Comparison of ENCODE assay signal across 1 cellular context in genomic region chr10:12264204-12264908, GRCh38.
A peak's percentile ranks its signal among the peaks of the same experiment; 100 is the strongest.
TF ChIP-seq lines count a peak whose summit lies in the region.

No MANE protein-coding gene starts in this region.

TF ChIP-seq in K562, 482 proteins besides CTCF, POLR2A, EP300 and RAD21 (continued from another document and continues in another):
- TF ChIP-seq MGA (IDR thresholded peaks at IDR 0.05) = peak; percentile 60
- TF ChIP-seq, protein P1, sequence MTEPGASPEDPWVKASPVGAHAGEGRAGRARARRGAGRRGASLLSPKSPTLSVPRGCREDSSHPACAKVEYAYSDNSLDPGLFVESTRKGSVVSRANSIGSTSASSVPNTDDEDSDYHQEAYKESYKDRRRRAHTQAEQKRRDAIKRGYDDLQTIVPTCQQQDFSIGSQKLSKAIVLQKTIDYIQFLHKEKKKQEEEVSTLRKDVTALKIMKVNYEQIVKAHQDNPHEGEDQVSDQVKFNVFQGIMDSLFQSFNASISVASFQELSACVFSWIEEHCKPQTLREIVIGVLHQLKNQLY (CRISPR knock-in tag; conservative IDR thresholded peaks at IDR 0.05) = no peak
- TF ChIP-seq ZNF24 (IDR thresholded peaks at IDR 0.05) = no peak
- peak; percentile 72 for TF ChIP-seq MYC (IDR thresholded peaks at IDR 0.05; ENCODE audit: low read depth, low read length)
- TF ChIP-seq MYC (CRISPR knock-in tag; IDR thresholded peaks at IDR 0.05; ENCODE audit: borderline replicate concordance, low read depth) = no peak
- no peak for TF ChIP-seq ZNF239 (CRISPR knock-in tag; IDR thresholded peaks at IDR 0.05)
- TF ChIP-seq SMC3 (conservative IDR thresholded peaks at IDR 0.05; ENCODE audit: insufficient read depth, low read depth, low read length) = peak; percentile 80
- TF ChIP-seq, protein P2, sequence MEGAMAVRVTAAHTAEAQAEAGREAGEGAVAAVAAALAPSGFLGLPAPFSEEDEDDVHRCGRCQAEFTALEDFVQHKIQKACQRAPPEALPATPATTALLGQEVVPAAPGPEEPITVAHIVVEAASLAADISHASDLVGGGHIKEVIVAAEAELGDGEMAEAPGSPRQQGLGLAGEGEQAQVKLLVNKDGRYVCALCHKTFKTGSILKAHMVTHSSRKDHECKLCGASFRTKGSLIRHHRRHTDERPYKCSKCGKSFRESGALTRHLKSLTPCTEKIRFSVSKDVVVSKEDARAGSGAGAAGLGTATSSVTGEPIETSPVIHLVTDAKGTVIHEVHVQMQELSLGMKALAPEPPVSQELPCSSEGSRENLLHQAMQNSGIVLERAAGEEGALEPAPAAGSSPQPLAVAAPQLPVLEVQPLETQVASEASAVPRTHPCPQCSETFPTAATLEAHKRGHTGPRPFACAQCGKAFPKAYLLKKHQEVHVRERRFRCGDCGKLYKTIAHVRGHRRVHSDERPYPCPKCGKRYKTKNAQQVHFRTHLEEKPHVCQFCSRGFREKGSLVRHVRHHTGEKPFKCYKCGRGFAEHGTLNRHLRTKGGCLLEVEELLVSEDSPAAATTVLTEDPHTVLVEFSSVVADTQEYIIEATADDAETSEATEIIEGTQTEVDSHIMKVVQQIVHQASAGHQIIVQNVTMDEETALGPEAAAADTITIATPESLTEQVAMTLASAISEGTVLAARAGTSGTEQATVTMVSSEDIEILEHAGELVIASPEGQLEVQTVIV (CRISPR knock-in tag; IDR thresholded peaks at IDR 0.05; ENCODE audit: borderline replicate concordance) = no peak
- no peak for TF ChIP-seq CEBPB (tag; IDR thresholded peaks at IDR 0.05)
- TF ChIP-seq TBL1XR1 (IDR thresholded peaks at IDR 0.05; ENCODE audit: low read length in 2 of 2) = no peak
- no peak for TF ChIP-seq ZNF12 (CRISPR knock-in tag; IDR thresholded peaks at IDR 0.05)
- no peak for TF ChIP-seq TOE1 (IDR thresholded peaks at IDR 0.05; ENCODE audit: borderline replicate concordance)
- TF ChIP-seq TOE1 (CRISPR knock-in tag; IDR thresholded peaks at IDR 0.05; ENCODE audit: borderline replicate concordance, low read depth) = no peak
- TF ChIP-seq NFXL1 (CRISPR knock-in tag; IDR thresholded peaks at IDR 0.05) = no peak
- no peak for TF ChIP-seq ZNF589 (CRISPR knock-in tag; IDR thresholded peaks at IDR 0.05; ENCODE audit: low read depth)
- no peak for TF ChIP-seq NR2C2 (CRISPR knock-in tag; IDR thresholded peaks at IDR 0.05)
- no peak for TF ChIP-seq NR2C2 (tag; IDR thresholded peaks at IDR 0.05)
- no peak for TF ChIP-seq ZKSCAN3 (CRISPR knock-in tag; IDR thresholded peaks at IDR 0.05)
- TF ChIP-seq ZNF282 (CRISPR knock-in tag; IDR thresholded peaks at IDR 0.05) = no peak
- no peak for TF ChIP-seq ZNF57 (CRISPR knock-in tag; IDR thresholded peaks at IDR 0.05)
- TF ChIP-seq GABPA (tag; conservative IDR thresholded peaks at IDR 0.05; ENCODE audit: low read depth) = no peak
- TF ChIP-seq SUPT5H (IDR thresholded peaks at IDR 0.05) = no peak
- no peak for TF ChIP-seq FIP1L1 (IDR thresholded peaks at IDR 0.05; ENCODE audit: low read depth, low read length, poor library complexity, severe bottlenecking)
- peak; percentile 55; the same call in 1 of the 2 replicates for TF ChIP-seq POLR2G (IDR thresholded peaks at IDR 0.05; ENCODE audit: low read depth, low read length)
- no peak for TF ChIP-seq POLR3G (IDR thresholded peaks at IDR 0.05; ENCODE audit: extremely low read depth, insufficient read length, insufficient replicate concordance)
- TF ChIP-seq ZBTB2 (IDR thresholded peaks at IDR 0.05) = no peak
- TF ChIP-seq, protein P3, sequence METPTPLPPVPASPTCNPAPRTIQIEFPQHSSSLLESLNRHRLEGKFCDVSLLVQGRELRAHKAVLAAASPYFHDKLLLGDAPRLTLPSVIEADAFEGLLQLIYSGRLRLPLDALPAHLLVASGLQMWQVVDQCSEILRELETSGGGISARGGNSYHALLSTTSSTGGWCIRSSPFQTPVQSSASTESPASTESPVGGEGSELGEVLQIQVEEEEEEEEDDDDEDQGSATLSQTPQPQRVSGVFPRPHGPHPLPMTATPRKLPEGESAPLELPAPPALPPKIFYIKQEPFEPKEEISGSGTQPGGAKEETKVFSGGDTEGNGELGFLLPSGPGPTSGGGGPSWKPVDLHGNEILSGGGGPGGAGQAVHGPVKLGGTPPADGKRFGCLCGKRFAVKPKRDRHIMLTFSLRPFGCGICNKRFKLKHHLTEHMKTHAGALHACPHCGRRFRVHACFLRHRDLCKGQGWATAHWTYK (CRISPR knock-in tag; IDR thresholded peaks at IDR 0.05) = 0 out of 2 replicates have a peak, but pooled peaks have one; percentile 41
- no peak for TF ChIP-seq ZNF197 (CRISPR knock-in tag; IDR thresholded peaks at IDR 0.05; ENCODE audit: low read depth)
- TF ChIP-seq ZNF253 (CRISPR knock-in tag; conservative IDR thresholded peaks at IDR 0.05) = no peak
- no peak for TF ChIP-seq MTF1 (CRISPR knock-in tag; IDR thresholded peaks at IDR 0.05; ENCODE audit: borderline replicate concordance)
- no peak for TF ChIP-seq BCLAF1 (IDR thresholded peaks at IDR 0.05; ENCODE audit: borderline replicate concordance in 1 of 2, control insufficient read depth in 1 of 2, low read depth in 2 of 2, low read length in 1 of 2)
- no peak for TF ChIP-seq SMARCE1 (IDR thresholded peaks at IDR 0.05)
- no peak for TF ChIP-seq SP1 (CRISPR knock-in tag; IDR thresholded peaks at IDR 0.05)
- TF ChIP-seq TAF9B (IDR thresholded peaks at IDR 0.05; ENCODE audit: partially characterized antibody) = no peak
- no peak for TF ChIP-seq ZNF217 (CRISPR knock-in tag; IDR thresholded peaks at IDR 0.05)
- TF ChIP-seq EGR1 (conservative IDR thresholded peaks at IDR 0.05) = peak; percentile 60
- TF ChIP-seq LCOR (CRISPR knock-in tag; IDR thresholded peaks at IDR 0.05) = no peak
- TF ChIP-seq SRSF9 (IDR thresholded peaks at IDR 0.05; ENCODE audit: borderline replicate concordance, low read depth, low read length) = no peak
- no peak for TF ChIP-seq ZMIZ1 (IDR thresholded peaks at IDR 0.05; ENCODE audit: low read depth in 2 of 2, low read length in 2 of 2)
